Comparison of ENCODE assay signal across 7 cellular contexts in genomic region chr1:244599937-244600350, GRCh38. TPM values are rescaled to one million over a fixed set of nuclear protein-coding genes. Genes with fewer than 3 reads are reported as not detected.
DNase-seq lines count a peak whose midpoint lies in the region; ATAC-seq and TF ChIP-seq lines count a peak whose summit lies in the region.

No MANE protein-coding gene starts in this region.

- ATAC-seq in GM18870 (IDR thresholded peaks at IDR 0.05; ENCODE audit: unreplicated experiment) (peak; percentile 95), HG02970 (IDR thresholded peaks at IDR 0.05; ENCODE audit: low FRiP score, unreplicated experiment) (peak; percentile 78), RWPE2 (ENCODE audit: low read depth) (peak; percentile 95), sciatic nerve (no peak)

- H2BK12ac ChIP-seq in trophoblast cell (ENCODE audit: low read length): no peak overlapping the region

- intact Hi-C loops in sciatic nerve (cut with DNase I): loop anchor here (5.0 kb wide), 1 partner anchor 197 kb away; no protein-coding TSS in a partner anchor

- no peak overlapping the region for H2BK120ac ChIP-seq in trophoblast cell (ENCODE audit: insufficient read depth, low read length, poor library complexity)

- H3K4me1 ChIP-seq in RWPE2 (ENCODE audit: insufficient read depth, poor library complexity, severe bottlenecking) (peaks cover 5% of the 10 kb centered on the region), trophoblast cell (ENCODE audit: control insufficient read depth in 1 of 2, insufficient read depth in 2 of 2, low read length in 2 of 2) (no peaks in the 10 kb centered on the region)

- H3K14ac ChIP-seq in trophoblast cell (ENCODE audit: low read length): no peak overlapping the region

- H3K18ac ChIP-seq in trophoblast cell (ENCODE audit: low read length): no peak overlapping the region

- no peak overlapping the region for H3K4ac ChIP-seq in trophoblast cell (ENCODE audit: low read depth, low read length)

- H3K23ac ChIP-seq in trophoblast cell (ENCODE audit: low read length): no peak overlapping the region

- no peak for DNase-seq in RWPE2 (ENCODE audit: low spot score)
- DNase-seq in brain microvascular endothelial cell: peak; percentile 93
- peak; percentile 76 to 92 for DNase-seq in trophoblast cell
- no peak for DNase-seq in KG1 (lab: John Stamatoyannopoulos, UW)
- DNase-seq in sciatic nerve (ENCODE audit: low spot score): no peak

- no peaks in the 10 kb centered on the region for H3K27me3 ChIP-seq in RWPE2 (ENCODE audit: insufficient read depth, poor library complexity, severe bottlenecking)
- H3K27me3 ChIP-seq in brain microvascular endothelial cell (replicated peaks): no peaks in the 10 kb centered on the region
- H3K27me3 ChIP-seq in trophoblast cell (ENCODE audit: insufficient read depth, low read length): no peaks in the 10 kb centered on the region

- no peak overlapping the region for H4K12ac ChIP-seq in trophoblast cell (ENCODE audit: low read depth, low read length)

- no peaks in the 10 kb centered on the region for H3K79me1 ChIP-seq in trophoblast cell (ENCODE audit: low read length)

- no peak for TF ChIP-seq CTCF in RWPE2 (IDR thresholded peaks at IDR 0.05; ENCODE audit: poor library complexity, severe bottlenecking)
- no peak for TF ChIP-seq CTCF in brain microvascular endothelial cell (IDR thresholded peaks at IDR 0.05; ENCODE audit: low read depth, low read length, missing control alignments)

- WGBS in trophoblast cell (ENCODE audit: extremely low coverage, insufficient coverage, insufficient read length): no CpG with 5 or more reads among the region's 7 CpGs

- no peak overlapping the region for H2BK5ac ChIP-seq in trophoblast cell (ENCODE audit: low read depth, low read length, poor library complexity)

- no peaks in the 10 kb centered on the region for H3K36me3 ChIP-seq in RWPE2 (ENCODE audit: low read depth)
- H3K36me3 ChIP-seq in brain microvascular endothelial cell (replicated peaks): no peaks in the 10 kb centered on the region
- no peaks in the 10 kb centered on the region for H3K36me3 ChIP-seq in trophoblast cell (ENCODE audit: control insufficient read depth in 1 of 2, insufficient read depth in 2 of 2, low read length in 2 of 2)

- H3K4me3 ChIP-seq in RWPE2 (ENCODE audit: severe bottlenecking) (no peak overlapping the region), brain microvascular endothelial cell (ENCODE audit: low read depth, low read length) (peak overlapping the region; percentile 39), trophoblast cell (ENCODE audit: low read depth, low read length) (no peak overlapping the region)

- no peak overlapping the region for H4K91ac ChIP-seq in trophoblast cell (ENCODE audit: low read depth, low read length)

- H3K9me3 ChIP-seq in RWPE2 (ENCODE audit: severe bottlenecking): no peaks in the 10 kb centered on the region
- no peaks in the 10 kb centered on the region for H3K9me3 ChIP-seq in trophoblast cell (ENCODE audit: insufficient read depth, low read depth, low read length)

- no peak overlapping the region for H2AFZ ChIP-seq in trophoblast cell (ENCODE audit: insufficient read depth, low read length, poor library complexity)

- H2AK5ac ChIP-seq in trophoblast cell (ENCODE audit: low read length): no peak overlapping the region

- no peak overlapping the region for H3K9ac ChIP-seq in trophoblast cell (ENCODE audit: low read length)

- in situ Hi-C loops in brain microvascular endothelial cell (cut with HindIII; ENCODE audit: low pct_ligation_motif_present, low sequenced_read_pairs): no loop called here

- H3K27ac ChIP-seq in RWPE2 (ENCODE audit: poor library complexity, severe bottlenecking) (peak overlapping the region; percentile 35), brain microvascular endothelial cell (peak overlapping the region; percentile 73), trophoblast cell (ENCODE audit: low read depth, low read length) (no peak overlapping the region)

- no peaks in the 10 kb centered on the region for H3K79me2 ChIP-seq in trophoblast cell (ENCODE audit: control insufficient read depth, insufficient read depth, low read length, poor library complexity)

- no peak overlapping the region for H4K8ac ChIP-seq in trophoblast cell (ENCODE audit: low read depth, low read length)

- no peak overlapping the region for H3K4me2 ChIP-seq in trophoblast cell (ENCODE audit: low read length)

RNA-seq across cellular contexts. Expression of gene DESI2, which starts 53.0 kb away (rescaled TPM):
- polyA plus RNA-seq in trophoblast cell (2013): 40.1 and 40.5 TPM in 2 replicates
- 19.3 TPM for total RNA-seq in sciatic nerve

Comparison
In these comparisons a context has a peak if more than half of its experiments do, and no peak if none do; other contexts are left out.
1. DNase-seq: peak in brain microvascular endothelial cell (single experiment) and trophoblast cell (2 of 2); none in RWPE2 (single experiment), KG1 (single experiment) and sciatic nerve (single experiment).